ENCODE assay signal across 27 cellular contexts in the genomic region with DNA sequence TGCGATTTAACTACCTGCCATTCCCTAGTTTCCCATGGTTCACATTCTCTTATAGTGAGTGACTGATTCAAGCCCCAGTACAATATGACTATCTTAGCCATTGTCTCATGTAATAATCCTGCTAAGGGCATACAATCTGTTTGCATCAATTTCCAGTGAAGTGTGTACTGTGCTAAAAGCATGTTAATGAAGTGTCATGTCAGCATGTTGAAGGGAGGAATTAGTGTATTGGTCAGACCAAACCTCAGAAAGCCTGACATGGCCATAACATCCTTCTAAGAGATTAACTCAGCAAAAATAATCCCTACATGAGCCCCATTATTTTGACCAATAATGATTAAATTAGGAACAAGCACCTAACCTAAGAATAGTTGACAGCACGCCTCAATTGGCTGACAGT.
"Had no signal": no experiment of that assay in that cellular context is flagged by ENCODE, and none has a peak within 500 bp of the region (broad histone marks: within the 10 kb centered on the region; RNA-seq: fewer than 3 reads in every experiment).

No MANE protein-coding gene starts in this region.

- H3K36me3 ChIP-seq: gastrocnemius medialis, lower lobe of right lung, ovary, suprapubic skin, transverse colon, vagina had no signal

- DNase-seq: effector CD8-positive, alpha-beta T cell; endodermal cell; foreskin fibroblast; gastrocnemius medialis; head of caudate nucleus; left ventricle myocardium superior; lower lobe of right lung; naive thymus-derived CD8-positive, alpha-beta T cell; nephron progenitor cell; nucleus accumbens; ovary; posterior cingulate gyrus; psoas muscle; right cardiac atrium; small intestine; stimulated activated CD4-positive, alpha-beta T cell treated with anti-CD3 and anti-CD28 coated beads, Interleukin-12 subunit alpha, Interleukin-12 subunit beta, amount 100 ng/mL, for 4 hours; stimulated activated CD4-positive, alpha-beta T cell treated with anti-CD3 and anti-CD28 coated beads, Interleukin-1b, Interleukin-23, amount 100 ng/mL, for 48 hours; stimulated activated CD4-positive, alpha-beta T cell treated with anti-CD3 and anti-CD28 coated beads, Interleukin-4, amount 100 ng/mL, for 1 hour; stimulated activated CD8-positive, alpha-beta memory T cell treated with anti-CD3 and anti-CD28 coated beads, Interleukin-4, amount 100 ng/mL, for 48 hours; stimulated activated naive CD4-positive, alpha-beta T cell; stimulated activated naive CD8-positive, alpha-beta T cell treated with anti-CD3 and anti-CD28 coated beads, Interleukin-15, amount 100 ng/mL, for 72 hours; transverse colon had no signal

- H3K27me3 ChIP-seq: gastrocnemius medialis, ovary, suprapubic skin, transverse colon, vagina had no signal

- H3K4me3 ChIP-seq: gastrocnemius medialis, lower lobe of right lung, ovary, psoas muscle, suprapubic skin, transverse colon, vagina had no signal

- ATAC-seq: esophagus mucosa; gastrocnemius medialis; left ventricle myocardium superior; lower lobe of right lung; naive thymus-derived CD8-positive, alpha-beta T cell; psoas muscle had no signal

- H3K4me1 ChIP-seq: transverse colon, vagina had no signal

- FAIRE-seq: keratinocyte, small intestine had no signal

- H3K9me3 ChIP-seq: gastrocnemius medialis, lower lobe of right lung, ovary, psoas muscle, suprapubic skin, transverse colon, vagina had no signal

- H3K27ac ChIP-seq: epithelial cell of prostate, gastrocnemius medialis, lower lobe of right lung, ovary, psoas muscle, suprapubic skin, transverse colon, vagina had no signal
